Comparison of ENCODE assay signal across 9 cellular contexts in the genomic region with DNA sequence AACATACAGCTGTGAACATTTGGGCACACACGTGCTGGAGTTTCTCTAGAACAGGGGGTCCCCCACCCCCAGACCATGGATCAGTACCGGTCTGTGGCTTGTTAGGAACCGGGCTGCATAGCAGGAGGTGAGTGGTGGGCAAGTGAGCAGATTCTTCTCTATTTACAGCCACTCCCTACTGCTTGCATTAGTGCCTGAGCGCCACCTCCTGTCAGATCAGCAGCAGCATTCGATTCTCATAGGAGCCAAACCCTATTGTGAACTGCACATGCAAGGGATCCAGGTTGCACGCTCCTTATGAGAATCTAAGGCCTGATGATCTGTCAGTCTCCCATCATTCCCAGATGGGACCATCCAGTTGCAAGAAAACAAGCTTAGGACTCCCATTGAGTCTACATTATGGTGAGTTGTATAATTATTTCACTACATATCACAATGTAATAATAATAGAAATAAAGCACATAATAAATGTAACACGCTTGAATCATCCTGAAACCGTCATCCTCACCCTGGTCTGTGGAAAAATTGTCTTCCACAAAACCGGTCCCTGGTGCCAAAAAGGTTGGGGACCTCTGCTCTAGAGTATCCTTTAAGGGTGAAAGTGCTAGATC. TPM values are rescaled to one million over a fixed set of nuclear protein-coding genes. Genes with fewer than 3 reads are reported as not detected.
A peak's percentile ranks its signal among the peaks of the same experiment; 100 is the strongest.
DNase-seq lines count a peak whose midpoint lies in the region; ATAC-seq, FAIRE-seq and TF ChIP-seq lines count a peak whose summit lies in the region.
"Had no signal": no experiment of that assay in that cellular context is flagged by ENCODE, and none has a peak within 500 bp of the region (broad histone marks: within the 10 kb centered on the region; RNA-seq: fewer than 3 reads in every experiment).

No MANE protein-coding gene starts in this region.

- no peak overlapping the region for H3K4me3 ChIP-seq in suprapubic skin
- H3K4me3 ChIP-seq: gastrocnemius medialis had no signal

- no peaks in the 10 kb centered on the region for H3K36me3 ChIP-seq in suprapubic skin
- H3K36me3 ChIP-seq: gastrocnemius medialis had no signal

- 85% methylated on average over 9 of the region's 9 CpGs for WGBS in suprapubic skin

- ATAC-seq in GM19463 (IDR thresholded peaks at IDR 0.05; ENCODE audit: unreplicated experiment) = no peak
- ATAC-seq in T-helper 17 cell = no peak
- ATAC-seq: gastrocnemius medialis had no signal

- no peak for TF ChIP-seq POLR2A in suprapubic skin (IDR thresholded peaks at IDR 0.05)

- no peak overlapping the region for H3K4me3 Mint-ChIP-seq in chondrocyte (ENCODE audit: unreplicated experiment)
- no peak overlapping the region for H3K4me3 Mint-ChIP-seq in T-helper 17 cell

- H3K4me1 ChIP-seq in suprapubic skin = no peaks in the 10 kb centered on the region
- H3K4me1 ChIP-seq: gastrocnemius medialis had no signal

- no peaks in the 10 kb centered on the region for H3K9me3 Mint-ChIP-seq in chondrocyte (ENCODE audit: low read depth)

- TF ChIP-seq EP300 in suprapubic skin (IDR thresholded peaks at IDR 0.05) = no peak

- peak; percentile 87 for FAIRE-seq in urothelium cell line (lab: Jason Lieb, UNC)

- no peaks in the 10 kb centered on the region for H3K27me3 ChIP-seq in suprapubic skin
- H3K27me3 ChIP-seq: gastrocnemius medialis had no signal

- H3K27me3 Mint-ChIP-seq in chondrocyte (ENCODE audit: low read depth) (no peaks in the 10 kb centered on the region), T-helper 17 cell (no peaks in the 10 kb centered on the region)

- H3K36me3 Mint-ChIP-seq in chondrocyte (ENCODE audit: low read depth) = no peaks in the 10 kb centered on the region
- peaks cover 4% of the 10 kb centered on the region for H3K36me3 Mint-ChIP-seq in T-helper 17 cell (ENCODE audit: low read depth)

- peaks cover 3% of the 10 kb centered on the region for H3K4me1 Mint-ChIP-seq in chondrocyte (ENCODE audit: low read depth)
- peaks cover 3% of the 10 kb centered on the region for H3K4me1 Mint-ChIP-seq in T-helper 17 cell

- TF ChIP-seq CTCF in chondrocyte (IDR thresholded peaks at IDR 0.05) (peak; percentile 82), suprapubic skin (IDR thresholded peaks at IDR 0.05) (no peak)

- H3K9me3 ChIP-seq in suprapubic skin = no peaks in the 10 kb centered on the region
- H3K9me3 ChIP-seq in T-helper 17 cell (ENCODE audit: control insufficient read depth, low read length, poor library complexity, severe bottlenecking) = no peaks in the 10 kb centered on the region
- H3K9me3 ChIP-seq: gastrocnemius medialis had no signal

- no peak overlapping the region for H3K27ac ChIP-seq in suprapubic skin
- H3K27ac ChIP-seq: gastrocnemius medialis had no signal

- H3K27ac Mint-ChIP-seq in chondrocyte (ENCODE audit: unreplicated experiment) (no peak overlapping the region), T-helper 17 cell (no peak overlapping the region)

- DNase-seq in stimulated activated CD4-positive, alpha-beta T cell treated with anti-CD3 and anti-CD28 coated beads, Interleukin-15, amount 100 ng/mL, for 24 hours = peak; percentile 6
- no peak for DNase-seq in stimulated activated CD4-positive, alpha-beta T cell treated with anti-CD3 and anti-CD28 coated beads, Interleukin-4, amount 100 ng/mL, for 4 hours
- DNase-seq in NCI-H524 treated with DMSO at 0.1 percent for 48 hours (lab: John Stamatoyannopoulos, UW) (peak; percentile 11), chondrocyte (ENCODE audit: low spot score) (no peak), urothelium cell line (ENCODE audit: low spot score) (no peak), suprapubic skin (ENCODE audit: low spot score in 2 of 2) (no peak), T-helper 17 cell (no peak)
- DNase-seq: gastrocnemius medialis had no signal

RNA-seq across cellular contexts. Expression of a gene that starts 25.8 kb away (rescaled TPM):
- total RNA-seq in chondrocyte (not detected in 3 replicates), suprapubic skin (not detected), T-helper 17 cell (not detected)
- total RNA-seq: gastrocnemius medialis had no signal

RNA-seq across cellular contexts. Expression of a gene that starts 44.9 kb away (rescaled TPM):
- 16.5 to 27.3 TPM (median 26.4 TPM) in 3 replicates for total RNA-seq in chondrocyte
- 10 to 100 TPM in 3 of 4 donors, 1 to 10 TPM in 1; 5.9 to 14.8 (median 13.5) TPM for total RNA-seq in suprapubic skin
- 1 to 10 TPM; 7.0 to 8.9 TPM for total RNA-seq in T-helper 17 cell

Comparison
In these comparisons a context has a peak if more than half of its experiments do, and no peak if none do; other contexts are left out.
1. DNase-seq: peak in stimulated activated CD4-positive, alpha-beta T cell treated with anti-CD3 and anti-CD28 coated beads, Interleukin-15, amount 100 ng/mL, for 24 hours (single experiment) and NCI-H524 treated with DMSO at 0.1 percent for 48 hours (single experiment); none in stimulated activated CD4-positive, alpha-beta T cell treated with anti-CD3 and anti-CD28 coated beads, Interleukin-4, amount 100 ng/mL, for 4 hours (0 of 2), chondrocyte (single experiment), urothelium cell line (single experiment), suprapubic skin (0 of 2) and T-helper 17 cell (0 of 3).